In the genomic region with DNA sequence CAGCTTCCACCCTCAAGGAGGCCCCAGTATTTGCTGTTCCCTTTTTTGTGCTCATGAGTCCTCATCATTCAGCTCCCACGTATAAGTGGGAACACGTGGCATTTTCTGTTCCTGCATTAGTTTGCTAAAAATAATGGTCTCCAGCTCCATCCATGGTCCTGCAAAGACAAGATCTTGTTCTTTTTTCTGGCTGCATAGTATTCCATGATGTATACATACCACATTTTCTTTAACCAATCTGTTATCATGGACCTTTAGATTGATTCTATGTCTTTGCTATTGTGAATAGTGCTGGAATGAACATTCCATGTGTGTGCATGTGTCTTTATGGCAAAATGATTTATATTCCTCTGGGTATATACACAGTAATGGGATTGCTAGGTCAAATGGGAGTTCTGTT, we compare ENCODE assay signal across 14 cellular contexts. TPM values are rescaled to one million over a fixed set of nuclear protein-coding genes. Genes with fewer than 3 reads are reported as not detected.
A peak's percentile ranks its signal among the peaks of the same experiment; 100 is the strongest.
DNase-seq lines count a peak whose midpoint lies in the region; ATAC-seq, FAIRE-seq and TF ChIP-seq lines count a peak whose summit lies in the region.
"Had no signal": no experiment of that assay in that cellular context is flagged by ENCODE, and none has a peak within 500 bp of the region (broad histone marks: within the 10 kb centered on the region; RNA-seq: fewer than 3 reads in every experiment).

No MANE protein-coding gene starts in this region.

- DNase-seq in HepG2 (ENCODE audit: low spot score): no peak
- DNase-seq in right lobe of liver: no peak
- DNase-seq in activated naive CD8-positive, alpha-beta T cell treated with anti-CD3 and anti-CD28 coated beads for 36 hours: no peak
- DNase-seq: CD8-positive, alpha-beta memory T cell; DMS 273 treated with DMSO at 0.1 percent for 48 hours; H9 had no signal

- H3K4me3 ChIP-seq in HepG2 (replicated peaks in 1 of 3; ENCODE audit: insufficient read depth in 1 of 3, low read depth in 2 of 3, low read length in 3 of 3): no peak overlapping the region
- H3K4me3 ChIP-seq in right lobe of liver: no peak overlapping the region
- H3K4me3 ChIP-seq in HEK293 (ENCODE audit: low read depth, low read length): no peak overlapping the region
- H3K4me3 ChIP-seq: GM23338 had no signal

- peaks cover 21% of the 10 kb centered on the region for H3K4me1 Mint-ChIP-seq in activated naive CD8-positive, alpha-beta T cell treated with anti-CD3 and anti-CD28 coated beads for 36 hours
- H3K4me1 Mint-ChIP-seq: CD14-positive monocyte, GM23338, H9 had no signal

- no peak for FAIRE-seq in HepG2 (lab: Jason Lieb, UNC)
- FAIRE-seq: HTR-8/SVneo had no signal

- TF ChIP-seq CTCF in HepG2 (CRISPR knock-in tag; IDR thresholded peaks at IDR 0.05): no peak
- TF ChIP-seq CTCF in right lobe of liver (IDR thresholded peaks at IDR 0.05): no peak
- TF ChIP-seq CTCF in HEK293 (tag by site-specific recombination; IDR thresholded peaks at IDR 0.05): no peak

- H3K27me3 Mint-ChIP-seq in activated naive CD8-positive, alpha-beta T cell treated with anti-CD3 and anti-CD28 coated beads for 36 hours: no peaks in the 10 kb centered on the region
- H3K27me3 Mint-ChIP-seq: CD8-positive, alpha-beta memory T cell had no signal

- TF ChIP-seq POLR2A in HepG2 (IDR thresholded peaks at IDR 0.05; ENCODE audit: insufficient read depth in 1 of 2, low read depth in 2 of 2, low read length in 2 of 2) (no peak), right lobe of liver (IDR thresholded peaks at IDR 0.05) (no peak)

- intact Hi-C loops in HepG2 (cut with micrococcal nuclease; ENCODE audit: unreplicated experiment) (no loop called here), right lobe of liver (cut with DNase I) (no loop called here)

- in situ Hi-C loops in HepG2 (cut with HindIII; ENCODE audit: extremely low pct_ligation_motif_present, low pct_unique_long_range_greater_than_20kb): no loop called here

- H4K20me1 ChIP-seq in HepG2 (ENCODE audit: insufficient read depth, low read length): no peaks in the 10 kb centered on the region

- no peaks in the 10 kb centered on the region for H3K9me3 ChIP-seq in HepG2 (ENCODE audit: low read length)
- no peaks in the 10 kb centered on the region for H3K9me3 ChIP-seq in right lobe of liver
- H3K9me3 ChIP-seq in HEK293 (ENCODE audit: control insufficient read depth, insufficient read depth, low read depth, low read length): no peaks in the 10 kb centered on the region

- peaks cover 8% of the 10 kb centered on the region for H3K9me3 Mint-ChIP-seq in activated naive CD8-positive, alpha-beta T cell treated with anti-CD3 and anti-CD28 coated beads for 36 hours
- H3K9me3 Mint-ChIP-seq: CD14-positive monocyte had no signal

- peak overlapping the region; percentile 4 for H3K27ac Mint-ChIP-seq in activated naive CD8-positive, alpha-beta T cell treated with anti-CD3 and anti-CD28 coated beads for 36 hours
- H3K27ac Mint-ChIP-seq: GM23338, H9 had no signal

- no peaks in the 10 kb centered on the region for H3K4me1 ChIP-seq in HepG2 (ENCODE audit: insufficient read depth, low read length)
- no peaks in the 10 kb centered on the region for H3K4me1 ChIP-seq in right lobe of liver
- H3K4me1 ChIP-seq in HEK293 (ENCODE audit: control insufficient read depth, insufficient read depth, low read length): no peaks in the 10 kb centered on the region

- no peaks in the 10 kb centered on the region for H3K79me2 ChIP-seq in HepG2 (ENCODE audit: insufficient read depth, low read length)

- H3K36me3 Mint-ChIP-seq in activated naive CD8-positive, alpha-beta T cell treated with anti-CD3 and anti-CD28 coated beads for 36 hours: peaks cover 40% of the 10 kb centered on the region

- WGBS in HepG2 (ENCODE audit: low lambda C conversion rate): 100% methylated on average over 2 of the region's 2 CpGs
- WGBS in right lobe of liver (ENCODE audit: insufficient coverage, low coverage, low lambda C conversion rate, missing lambda C conversion rate): 100% methylated on average over 1 of the region's 2 CpGs

- no peak overlapping the region for H2AFZ ChIP-seq in HepG2 (ENCODE audit: low read length)
- H2AFZ ChIP-seq: GM23338 had no signal

- ATAC-seq in HepG2: no peak
- ATAC-seq in right lobe of liver: no peak
- ATAC-seq in HG03469 (IDR thresholded peaks at IDR 0.05; ENCODE audit: unreplicated experiment): no peak
- no peak for ATAC-seq in GM19452 (IDR thresholded peaks at IDR 0.05; ENCODE audit: unreplicated experiment)
- ATAC-seq: GM23338 had no signal

- BruUV-seq in HepG2 (replicated peaks; lab: Mats Ljungman, UMichigan): TSS peak; percentile 19

- H3K4me2 ChIP-seq in HepG2 (ENCODE audit: low read depth, low read length): no peak overlapping the region
- H3K4me2 ChIP-seq: GM23338 had no signal

- CTCF ChIA-PET in HepG2 (lab: Yijun Ruan, JAX; ENCODE audit: low intra/inter-chr PET ratio, low total read pairs): no interaction called here
- CTCF ChIA-PET in HEK293 (lab: Yijun Ruan, JAX): interaction anchor here (0.6 to 1.5 kb wide), 4 partner anchors 96 to 393 kb away, joined by 3 to 6 read pairs (median 4); no protein-coding TSS in a partner anchor

- H3K27ac ChIP-seq in HepG2 (ENCODE audit: extremely low read length, insufficient read depth, low read length) (no peak overlapping the region), right lobe of liver (no peak overlapping the region), HEK293 (ENCODE audit: extremely low read depth, low read depth, low read length) (no peak overlapping the region)

- H3K36me3 ChIP-seq in HepG2 (replicated peaks in 1 of 2; ENCODE audit: control insufficient read depth in 1 of 2, insufficient read depth in 2 of 2, low read length in 2 of 2) (peaks cover 1 to 29% of the 10 kb centered on the region in 2 experiments; a peak in 4 of 5 replicates), right lobe of liver (peaks cover 0 to 47% (median 11%) of the 10 kb centered on the region in 4 donors), HEK293 (ENCODE audit: control insufficient read depth in 2 of 2, insufficient read depth in 1 of 2, low read length in 2 of 2) (peaks cover 52 to 58% of the 10 kb centered on the region in 2 experiments)

- TF ChIP-seq RAD21 in HepG2 (CRISPR knock-in tag; IDR thresholded peaks at IDR 0.05): no peak

- H3K27me3 ChIP-seq in HepG2 (ENCODE audit: control insufficient read depth in 1 of 2, insufficient read depth in 2 of 2, low read length in 2 of 2): no peaks in the 10 kb centered on the region
- no peaks in the 10 kb centered on the region for H3K27me3 ChIP-seq in right lobe of liver

- POLR2A ChIA-PET in HepG2 (lab: Yijun Ruan, JAX): no interaction called here
- POLR2A ChIA-PET in HEK293 (lab: Yijun Ruan, JAX): no interaction called here

- H3K4me3 Mint-ChIP-seq in activated naive CD8-positive, alpha-beta T cell treated with anti-CD3 and anti-CD28 coated beads for 36 hours: no peak overlapping the region
- H3K4me3 Mint-ChIP-seq: CD14-positive monocyte; CD8-positive, alpha-beta memory T cell; GM23338; H9 had no signal

- H3K9ac ChIP-seq in HepG2 (ENCODE audit: insufficient read depth, low read depth, low read length): no peak overlapping the region

- TF ChIP-seq EP300 in HepG2 (IDR thresholded peaks at IDR 0.05; ENCODE audit: low read depth in 2 of 2, low read length in 2 of 2): no peak
- no peak for TF ChIP-seq EP300 in HepG2 (CRISPR knock-in tag; IDR thresholded peaks at IDR 0.05; ENCODE audit: borderline replicate concordance)

RNA-seq across cellular contexts. Expression of a gene that starts 17.0 kb away (rescaled TPM):
- total RNA-seq in HepG2 (2016; rRNA removed; fragmentation: Illumina TruSeq; extraction: Trizol) (29.4 and 31.2 TPM in 2 replicates), right lobe of liver (10 to 100 TPM; 15.9 to 32.3 (median 22.6) TPM)
- 9.3 and 10.7 TPM in 2 replicates for total RNA-seq in HepG2 (2016; cell fraction: cytosol; rRNA removed; fragmentation: Illumina TruSeq; extraction: Trizol; ENCODE audit: low read depth)
- total RNA-seq in HepG2 (2016; cell fraction: insoluble cytoplasmic fraction; rRNA removed; fragmentation: Illumina TruSeq; extraction: Trizol): 32.5 and 32.9 TPM in 2 replicates
- total RNA-seq in HepG2 (2016; cell fraction: membrane; rRNA removed; fragmentation: Illumina TruSeq; extraction: Trizol): 16.8 and 17.7 TPM in 2 replicates
- total RNA-seq in HepG2 (2016; cell fraction: nucleus; rRNA removed; fragmentation: Illumina TruSeq; extraction: Trizol): 34.8 and 48.4 TPM in 2 replicates
- polyA plus RNA-seq in HepG2 (2011; rRNA removed): 23.4 and 37.7 TPM in 2 replicates
- 9.9 and 15.5 TPM in 2 replicates for polyA plus RNA-seq in HepG2 (2011; cell fraction: cytosol; rRNA removed)
- polyA plus RNA-seq in HepG2 (2011; cell fraction: nucleus; rRNA removed): 33.6 and 34.0 TPM in 2 replicates
- 14.7 and 18.8 TPM in 2 replicates for polyA plus RNA-seq in HepG2 (2012)
- 1.3 TPM in 2 replicates for polyA plus RNA-seq in HepG2 (2016; cell fraction: cytosol; fragmentation: Illumina TruSeq; extraction: Trizol; ENCODE audit: low read depth)
- polyA plus RNA-seq in HepG2 (2016; cell fraction: insoluble cytoplasmic fraction; fragmentation: Illumina TruSeq; extraction: Trizol; ENCODE audit: low read depth): 22.8 and 25.0 TPM in 2 replicates
- polyA plus RNA-seq in HepG2 (2016; cell fraction: membrane; fragmentation: Illumina TruSeq; extraction: Trizol; ENCODE audit: low read depth): 5.0 and 5.4 TPM in 2 replicates
- polyA plus RNA-seq in HepG2 (2016; cell fraction: nucleus; fragmentation: Illumina TruSeq; extraction: Trizol; ENCODE audit: insufficient read depth, low read depth): 45.3 and 51.0 TPM in 2 replicates
- 63.6 and 109 TPM in 2 replicates for polyA minus RNA-seq in HepG2 (2011; rRNA and poly(A)+ RNA removed; ENCODE audit: low replicate concordance)
- 9.4 and 13.5 TPM in 2 replicates for polyA minus RNA-seq in HepG2 (2011; cell fraction: cytosol; rRNA and poly(A)+ RNA removed)
- 99.1 and 114 TPM in 2 replicates for polyA minus RNA-seq in HepG2 (2011; cell fraction: nucleus; rRNA and poly(A)+ RNA removed)
- total RNA-seq in activated naive CD8-positive, alpha-beta T cell treated with anti-CD3 and anti-CD28 coated beads for 36 hours: 10 to 100 TPM; 30.1 to 31.9 TPM

RNA-seq across cellular contexts. Expression of a gene that starts 17.0 kb away (rescaled TPM):
- total RNA-seq in HepG2 (2016; rRNA removed; fragmentation: Illumina TruSeq; extraction: Trizol) (26.6 and 29.6 TPM in 2 replicates), right lobe of liver (10 to 100 TPM in 5 of 6 experiments, 1 to 10 TPM in 1; 9.3 to 20.8 (median 15.0) TPM)
- 130 and 133 TPM in 2 replicates for total RNA-seq in HepG2 (2016; cell fraction: cytosol; rRNA removed; fragmentation: Illumina TruSeq; extraction: Trizol; ENCODE audit: low read depth)
- 28.0 and 29.0 TPM in 2 replicates for total RNA-seq in HepG2 (2016; cell fraction: insoluble cytoplasmic fraction; rRNA removed; fragmentation: Illumina TruSeq; extraction: Trizol)
- 50.5 and 64.6 TPM in 2 replicates for total RNA-seq in HepG2 (2016; cell fraction: membrane; rRNA removed; fragmentation: Illumina TruSeq; extraction: Trizol)
- total RNA-seq in HepG2 (2016; cell fraction: nucleus; rRNA removed; fragmentation: Illumina TruSeq; extraction: Trizol): 30.0 and 30.8 TPM in 2 replicates
- polyA plus RNA-seq in HepG2 (2011; rRNA removed): 24.8 and 28.7 TPM in 2 replicates
- 11.0 and 16.4 TPM in 2 replicates for polyA plus RNA-seq in HepG2 (2011; cell fraction: cytosol; rRNA removed)
- polyA plus RNA-seq in HepG2 (2011; cell fraction: nucleus; rRNA removed): 33.1 and 34.3 TPM in 2 replicates
- polyA plus RNA-seq in HepG2 (2012): 14.4 and 16.4 TPM in 2 replicates
- 0.88 and 1.3 TPM in 2 replicates for polyA plus RNA-seq in HepG2 (2016; cell fraction: cytosol; fragmentation: Illumina TruSeq; extraction: Trizol; ENCODE audit: low read depth)
- polyA plus RNA-seq in HepG2 (2016; cell fraction: insoluble cytoplasmic fraction; fragmentation: Illumina TruSeq; extraction: Trizol; ENCODE audit: low read depth): 17.6 and 18.3 TPM in 2 replicates
- polyA plus RNA-seq in HepG2 (2016; cell fraction: membrane; fragmentation: Illumina TruSeq; extraction: Trizol; ENCODE audit: low read depth): 5.8 and 6.9 TPM in 2 replicates
- polyA plus RNA-seq in HepG2 (2016; cell fraction: nucleus; fragmentation: Illumina TruSeq; extraction: Trizol; ENCODE audit: insufficient read depth, low read depth): 35.0 and 37.6 TPM in 2 replicates
- polyA minus RNA-seq in HepG2 (2011; rRNA and poly(A)+ RNA removed; ENCODE audit: low replicate concordance): 31.3 and 58.8 TPM in 2 replicates
- 24.5 and 30.5 TPM in 2 replicates for polyA minus RNA-seq in HepG2 (2011; cell fraction: cytosol; rRNA and poly(A)+ RNA removed)
- 62.4 and 73.8 TPM in 2 replicates for polyA minus RNA-seq in HepG2 (2011; cell fraction: nucleus; rRNA and poly(A)+ RNA removed)
- 10 to 100 TPM; 38.6 to 40.6 TPM for total RNA-seq in activated naive CD8-positive, alpha-beta T cell treated with anti-CD3 and anti-CD28 coated beads for 36 hours

RNA-seq across cellular contexts. Expression of a gene that starts 49.8 kb away (rescaled TPM):
- not detected in 2 replicates for total RNA-seq in HepG2 (2016; rRNA removed; fragmentation: Illumina TruSeq; extraction: Trizol)
- not detected in 2 replicates for total RNA-seq in HepG2 (2016; cell fraction: cytosol; rRNA removed; fragmentation: Illumina TruSeq; extraction: Trizol; ENCODE audit: low read depth)
- 0.04 TPM in 1 of 2 replicates, not detected in the other for total RNA-seq in HepG2 (2016; cell fraction: insoluble cytoplasmic fraction; rRNA removed; fragmentation: Illumina TruSeq; extraction: Trizol)
- not detected in 2 replicates for total RNA-seq in HepG2 (2016; cell fraction: membrane; rRNA removed; fragmentation: Illumina TruSeq; extraction: Trizol)
- not detected in 2 replicates for total RNA-seq in HepG2 (2016; cell fraction: nucleus; rRNA removed; fragmentation: Illumina TruSeq; extraction: Trizol)
- 0.03 TPM in 1 of 2 replicates, not detected in the other for polyA plus RNA-seq in HepG2 (2011; rRNA removed)
- polyA plus RNA-seq in HepG2 (2011; cell fraction: cytosol; rRNA removed): not detected in 2 replicates
- polyA plus RNA-seq in HepG2 (2011; cell fraction: nucleus; rRNA removed): 0.13 TPM in 1 of 2 replicates, not detected in the other
- polyA plus RNA-seq in HepG2 (2012): not detected in 2 replicates
- polyA plus RNA-seq in HepG2 (2016; cell fraction: cytosol; fragmentation: Illumina TruSeq; extraction: Trizol; ENCODE audit: low read depth): not detected in 2 replicates
- not detected in 2 replicates for polyA plus RNA-seq in HepG2 (2016; cell fraction: insoluble cytoplasmic fraction; fragmentation: Illumina TruSeq; extraction: Trizol; ENCODE audit: low read depth)
- polyA plus RNA-seq in HepG2 (2016; cell fraction: membrane; fragmentation: Illumina TruSeq; extraction: Trizol; ENCODE audit: low read depth): not detected in 2 replicates
- not detected in 2 replicates for polyA plus RNA-seq in HepG2 (2016; cell fraction: nucleus; fragmentation: Illumina TruSeq; extraction: Trizol; ENCODE audit: insufficient read depth, low read depth)
- polyA minus RNA-seq in HepG2 (2011; rRNA and poly(A)+ RNA removed; ENCODE audit: low replicate concordance): 0.26 TPM in 1 of 2 replicates, not detected in the other
- polyA minus RNA-seq in HepG2 (2011; cell fraction: cytosol; rRNA and poly(A)+ RNA removed): not detected in 2 replicates
- polyA minus RNA-seq in HepG2 (2011; cell fraction: nucleus; rRNA and poly(A)+ RNA removed): 0.13 and 0.25 TPM in 2 replicates
- total RNA-seq in right lobe of liver: not detected
- not detected for total RNA-seq in activated naive CD8-positive, alpha-beta T cell treated with anti-CD3 and anti-CD28 coated beads for 36 hours
- total RNA-seq: A673; CD8-positive, alpha-beta memory T cell; GM23338; H9 had no signal
- polyA plus RNA-seq: BJ; CD14-positive monocyte; CD8-positive, alpha-beta memory T cell had no signal
